In genomic region chr2:200426754-200427153, GRCh38 we compare ENCODE assay signal across 18 cellular contexts.
DNase-seq lines count a peak whose midpoint lies in the region; ATAC-seq and TF ChIP-seq lines count a peak whose summit lies in the region.
"Had no signal": no experiment of that assay in that cellular context is flagged by ENCODE, and none has a peak within 500 bp of the region (broad histone marks: within the 10 kb centered on the region; RNA-seq: fewer than 3 reads in every experiment).

No MANE protein-coding gene starts in this region.

- peaks cover 10% of the 10 kb centered on the region for H3K4me1 ChIP-seq in GM23338 (ENCODE audit: insufficient read depth)
- H3K4me1 ChIP-seq in Panc1 (ENCODE audit: control insufficient read depth, insufficient read depth, low read length): peaks cover 28% of the 10 kb centered on the region

- POLR2A ChIA-PET in Panc1 (lab: Charles Lee): interaction anchor here (0.7 kb wide), 1 partner anchor 15 kb away, joined by 6 read pairs; no protein-coding TSS in a partner anchor

- H3K4me3 Mint-ChIP-seq in GM23338: no peak overlapping the region
- H3K4me3 Mint-ChIP-seq: CD4-positive, alpha-beta memory T cell; H9 had no signal

- H3K27ac ChIP-seq in GM23338 (ENCODE audit: low read depth) (peak overlapping the region; percentile 51), Panc1 (ENCODE audit: low read length) (peak overlapping the region; percentile 51; the same call in 1 of the 2 replicates)
- H3K27ac ChIP-seq: 22Rv1, A549, C4-2B had no signal

- no peak overlapping the region for H3K4me3 ChIP-seq in GM23338
- no peak overlapping the region for H3K4me3 ChIP-seq in Panc1 (ENCODE audit: low read depth in 2 of 2, low read length in 2 of 2)
- H3K4me3 ChIP-seq: A549, GM12878 had no signal

- no peaks in the 10 kb centered on the region for H3K9me3 Mint-ChIP-seq in GM23338
- H3K9me3 Mint-ChIP-seq: CD4-positive, alpha-beta memory T cell; H9 had no signal

- H3K4me2 ChIP-seq in GM23338: no peak overlapping the region
- H3K4me2 ChIP-seq: A549 had no signal

- CTCF ChIA-PET in Panc1 (lab: Charles Lee): no interaction called here

- intact Hi-C loops in Panc1 (cut with micrococcal nuclease; ENCODE audit: unreplicated experiment): no loop called here

- no peaks in the 10 kb centered on the region for H3F3A ChIP-seq in GM23338 (replicated peaks; ENCODE audit: low read depth)

- H3K27me3 Mint-ChIP-seq in GM23338 (ENCODE audit: insufficient read depth, low read depth, poor library complexity): peaks cover 4% of the 10 kb centered on the region
- H3K27me3 Mint-ChIP-seq: CD4-positive, alpha-beta memory T cell had no signal

- no TSS peak for BruUV-seq in Panc1 (replicated peaks; lab: Mats Ljungman, UMichigan)

- in situ Hi-C loops in Panc1 (cut with HindIII; ENCODE audit: low pct_unique_long_range_greater_than_20kb, low sequenced_read_pairs): no loop called here

- H3K27me3 ChIP-seq in GM23338 (ENCODE audit: insufficient read depth) (no peaks in the 10 kb centered on the region), Panc1 (ENCODE audit: control insufficient read depth, insufficient read depth, low read length) (no peaks in the 10 kb centered on the region)

- TF ChIP-seq CTCF in GM23338 (conservative IDR thresholded peaks at IDR 0.05; ENCODE audit: low read depth in 2 of 2) (no peak), Panc1 (IDR thresholded peaks at IDR 0.05) (no peak)

- no peaks in the 10 kb centered on the region for H3K79me2 ChIP-seq in GM23338 (replicated peaks; ENCODE audit: insufficient read depth)

- ATAC-seq in activated CD4-positive, CD25-positive, alpha-beta regulatory T cell treated with anti-CD3 and anti-CD28 coated beads, Interleukin-2, amount 50 U/mL, for 24 hours: peak; percentile 25 to 36
- ATAC-seq in GM23338 (no peak), Panc1 (no peak), esophagus mucosa (no peak)
- ATAC-seq: A549, GM12878 had no signal

- no peak for DNase-seq in activated CD4-positive, CD25-positive, alpha-beta regulatory T cell treated with anti-CD3 and anti-CD28 coated beads, Interleukin-2, amount 50 U/mL, for 72 hours
- no peak for DNase-seq in GM23338 (ENCODE audit: low spot score)
- no peak for DNase-seq in Panc1 (ENCODE audit: low read depth, low spot score)
- no peak for DNase-seq in NCI-H1694 (lab: John Stamatoyannopoulos, UW)
- DNase-seq in cerebellar cortex (ENCODE audit: low spot score): no peak
- DNase-seq: AML-193; Calu3; CD4-positive, alpha-beta memory T cell; DMS79 treated with DMSO at 0.1 percent for 48 hours; GF-D8; H9; IMR-90 had no signal

- no peak overlapping the region for H2AFZ ChIP-seq in GM23338

- peaks cover 15% of the 10 kb centered on the region for H3K4me1 Mint-ChIP-seq in GM23338

- no peaks in the 10 kb centered on the region for H3K9me3 ChIP-seq in Panc1 (ENCODE audit: control insufficient read depth, insufficient read depth, low read depth, low read length)
- H3K9me3 ChIP-seq: A549 had no signal

- no peak overlapping the region for H3K27ac Mint-ChIP-seq in GM23338
- H3K27ac Mint-ChIP-seq: CD4-positive, alpha-beta memory T cell; H9 had no signal

- H4K20me1 ChIP-seq in GM23338 (replicated peaks; ENCODE audit: insufficient read depth): no peaks in the 10 kb centered on the region

- H3K36me3 ChIP-seq in GM23338 (ENCODE audit: insufficient read depth) (peaks cover 6% of the 10 kb centered on the region; the same call in 1 of the 2 replicates), Panc1 (ENCODE audit: control insufficient read depth, insufficient read depth, low read length) (peaks cover 36% of the 10 kb centered on the region)

- H3K9me2 ChIP-seq in GM23338 (ENCODE audit: insufficient read depth): no peaks in the 10 kb centered on the region

- H3K36me3 Mint-ChIP-seq in GM23338 (ENCODE audit: low read depth): peaks cover 28% of the 10 kb centered on the region

TF ChIP-seq in GM23338, 12 proteins besides CTCF, POLR2A, EP300 and RAD21 (continues in another document):
- TF ChIP-seq ETS1 (IDR thresholded peaks at IDR 0.05): no peak
- no peak for TF ChIP-seq REST (IDR thresholded peaks at IDR 0.05; ENCODE audit: unreplicated experiment)
- TF ChIP-seq NANOG (IDR thresholded peaks at IDR 0.05; ENCODE audit: borderline replicate concordance): no peak
- no peak for TF ChIP-seq CREB1 (CRISPR knock-in tag; IDR thresholded peaks at IDR 0.05; ENCODE audit: low read depth)

Comparison
In these comparisons a context has a peak if more than half of its experiments do, and no peak if none do; other contexts are left out.
1. ATAC-seq: peak in activated CD4-positive, CD25-positive, alpha-beta regulatory T cell treated with anti-CD3 and anti-CD28 coated beads, Interleukin-2, amount 50 U/mL, for 24 hours (2 of 2); none in GM23338 (single experiment), Panc1 (single experiment) and esophagus mucosa (single experiment).